ENCODE assay signal across 8 cellular contexts in the genomic region with DNA sequence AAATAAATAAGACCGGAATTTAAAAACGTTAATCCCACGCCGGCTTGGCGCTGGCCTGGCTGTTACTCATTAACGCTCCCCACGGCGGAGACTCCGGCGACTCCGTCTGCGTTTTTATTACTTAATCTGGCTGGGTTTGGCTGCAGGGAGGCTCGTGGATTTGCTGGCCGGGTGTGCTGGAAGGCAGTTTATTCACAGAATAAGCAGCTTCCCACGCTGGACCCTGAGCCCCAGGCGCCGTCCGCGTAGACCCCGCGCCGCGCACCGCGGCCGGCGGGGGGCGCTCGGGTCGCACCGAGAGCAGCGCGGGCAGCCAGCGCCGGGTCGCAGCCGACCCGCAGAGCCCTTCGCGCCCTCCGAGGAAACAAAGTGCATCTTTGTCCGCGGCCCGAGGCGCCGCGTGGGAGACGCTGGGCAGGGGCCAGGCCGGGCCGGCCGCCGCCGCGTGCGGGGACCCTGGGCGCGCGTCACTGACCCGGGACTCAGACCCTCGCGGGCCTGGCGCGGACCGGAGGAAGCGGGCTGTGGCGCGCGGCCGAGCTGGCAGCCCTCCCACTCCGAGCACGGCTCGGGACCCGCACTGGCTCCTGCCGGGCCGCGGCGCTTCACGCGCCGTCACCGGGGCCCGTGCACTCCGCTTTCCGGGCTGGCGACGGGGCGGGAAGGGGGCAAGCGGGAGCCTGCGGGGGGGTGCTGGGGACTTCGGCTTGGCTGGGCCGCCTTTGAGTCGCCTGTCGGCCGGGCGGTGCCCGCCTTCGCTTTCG. TPM values are rescaled to one million over a fixed set of nuclear protein-coding genes. Genes with fewer than 3 reads are reported as not detected.
DNase-seq lines count a peak whose midpoint lies in the region; TF ChIP-seq lines count a peak whose summit lies in the region.

No MANE protein-coding gene starts in this region.

- in situ Hi-C loops in GM23248 (cut with MboI) (no loop called here), T47D (cut with HindIII; ENCODE audit: low pct_unique_long_range_greater_than_20kb, low sequenced_read_pairs) (no loop called here)

- H3K4me1 ChIP-seq in GM23248 (ENCODE audit: insufficient read depth) (peaks cover 43% of the 10 kb centered on the region), Karpas-422 (ENCODE audit: low read length) (peaks cover 31% of the 10 kb centered on the region)

- H3K27ac ChIP-seq in GM23248 (peak overlapping the region; percentile 96), Karpas-422 (ENCODE audit: low read length) (peak overlapping the region; percentile 68), skin epidermis (peak overlapping the region; percentile 88 to 99 (median 97))

- no peaks in the 10 kb centered on the region for H3K36me3 ChIP-seq in GM23248 (ENCODE audit: low read depth)
- H3K36me3 ChIP-seq in Karpas-422 (ENCODE audit: insufficient read depth, low read length), result no peaks in the 10 kb centered on the region

- POLR2A ChIA-PET in GM10248 (lab: Yijun Ruan, JAX), result interaction anchor here (0.6 to 1.0 kb wide), 7 partner anchors 9 to 189 kb away, joined by 3 to 6 read pairs (median 4); no protein-coding TSS in a partner anchor

- 0 to 1% methylated on average over 29 to 70 of the region's 98 CpGs for WGBS in GM23248 (ENCODE audit: low coverage in 1 of 2, low lambda C conversion rate in 2 of 2, missing lambda C conversion rate in 2 of 2), 2 experiments

- DNase-seq in GM10248 (ENCODE audit: extremely low spot score), result peak; percentile 85
- DNase-seq in GM23248, result peak; percentile 92
- peak; percentile 89 for DNase-seq in Karpas-422
- peak; percentile 84 for DNase-seq in UCSD-AML1 (lab: John Stamatoyannopoulos, UW; ENCODE audit: unreplicated experiment)
- peak; percentile 22 to 48 for DNase-seq in T47D (ENCODE audit: low read depth in 1 of 2, low spot score in 1 of 2)
- peak; percentile 81 for DNase-seq in iPS-NIHi7 (ENCODE audit: extremely low spot score)
- DNase-seq in A172 (ENCODE audit: low spot score), result no peak

- no peaks in the 10 kb centered on the region for H3K9me3 ChIP-seq in GM23248 (ENCODE audit: low read depth)
- H3K9me3 ChIP-seq in Karpas-422 (ENCODE audit: low read length), result no peaks in the 10 kb centered on the region

- peaks cover 38% of the 10 kb centered on the region for H3F3A ChIP-seq in GM23248 (ENCODE audit: insufficient read depth)

- peak; percentile 92 for TF ChIP-seq CTCF in GM10248 (IDR thresholded peaks at IDR 0.05; ENCODE audit: control extremely low read depth, extremely low read depth, low read depth, missing control alignments)

- H3K27me3 ChIP-seq in GM23248 (replicated peaks; ENCODE audit: insufficient read depth) (no peaks in the 10 kb centered on the region), Karpas-422 (ENCODE audit: low read length) (no peaks in the 10 kb centered on the region)

- H3K4me2 ChIP-seq in GM23248 (ENCODE audit: unreplicated experiment) (peak overlapping the region; percentile 71), Karpas-422 (ENCODE audit: low read depth, low read length, poor library complexity, severe bottlenecking) (peak overlapping the region; percentile 72)

- H3K4me3 ChIP-seq in GM23248 (peak overlapping the region; percentile 86), Karpas-422 (ENCODE audit: low read length) (peak overlapping the region; percentile 74), skin epidermis (peak overlapping the region; percentile 57 to 95 (median 74))

- H3K9me2 ChIP-seq in GM23248 (ENCODE audit: insufficient read depth) (no peaks in the 10 kb centered on the region), Karpas-422 (replicated peaks; ENCODE audit: insufficient read depth, low read length) (no peaks in the 10 kb centered on the region)

- H3K9ac ChIP-seq in GM23248 (peak overlapping the region; percentile 96), Karpas-422 (ENCODE audit: low read length) (peak overlapping the region; percentile 80)

- CTCF ChIA-PET in GM10248 (lab: Yijun Ruan, JAX), result interaction anchor here (0.6 to 15.5 kb wide), 69 partner anchors 10 to 412 kb away, joined by 3 to 211 read pairs (median 4); partner anchors contain the start of gene RGS10

- H4K20me1 ChIP-seq in GM23248 (ENCODE audit: insufficient read depth) (no peaks in the 10 kb centered on the region), Karpas-422 (ENCODE audit: insufficient read depth, low read depth, low read length) (no peaks in the 10 kb centered on the region)

- peak overlapping the region; percentile 77 for H2AFZ ChIP-seq in GM23248
- peak overlapping the region; percentile 97 for H2AFZ ChIP-seq in Karpas-422 (ENCODE audit: low read length)

- H3K79me2 ChIP-seq in GM23248 (ENCODE audit: insufficient read depth) (peaks cover 38% of the 10 kb centered on the region), Karpas-422 (ENCODE audit: low read length) (no peaks in the 10 kb centered on the region)

RNA-seq across cellular contexts. Expression of gene GRK5, which starts 0.6 kb away (rescaled TPM):
- total RNA-seq in GM23248 (2014; rRNA removed; shearing (Covaris generic)), result 13.7 and 16.4 TPM in 2 replicates
- 4.3 and 5.2 TPM in 2 replicates for polyA plus RNA-seq in GM23248 (2016; fragmentation: Nextera tagmentation; extraction: Ambion mirVana)
- 4.5 and 5.0 TPM in 2 replicates for total RNA-seq in Karpas-422 (2014; rRNA removed; shearing (Covaris generic); ENCODE audit: low replicate concordance)
- total RNA-seq in A172 (2014; rRNA removed; shearing (Covaris generic)), result 12.2 and 13.0 TPM in 2 replicates

RNA-seq across cellular contexts. Expression of gene PRDX3, which starts 28.2 kb away (rescaled TPM):
- total RNA-seq in GM23248 (2014; rRNA removed; shearing (Covaris generic)), result 246 TPM in 2 replicates
- polyA plus RNA-seq in GM23248 (2016; fragmentation: Nextera tagmentation; extraction: Ambion mirVana), result 302 and 306 TPM in 2 replicates
- 88.4 and 293 TPM in 2 replicates for total RNA-seq in Karpas-422 (2014; rRNA removed; shearing (Covaris generic); ENCODE audit: low replicate concordance)
- total RNA-seq in A172 (2014; rRNA removed; shearing (Covaris generic)), result 407 and 411 TPM in 2 replicates

RNA-seq across cellular contexts. Expression of gene SFXN4, which starts 41.3 kb away (rescaled TPM):
- total RNA-seq in GM23248 (2014; rRNA removed; shearing (Covaris generic)), result 10.7 and 13.1 TPM in 2 replicates
- 17.4 and 17.6 TPM in 2 replicates for polyA plus RNA-seq in GM23248 (2016; fragmentation: Nextera tagmentation; extraction: Ambion mirVana)
- 43.7 and 48.2 TPM in 2 replicates for total RNA-seq in Karpas-422 (2014; rRNA removed; shearing (Covaris generic); ENCODE audit: low replicate concordance)
- total RNA-seq in A172 (2014; rRNA removed; shearing (Covaris generic)), result 35.0 and 40.7 TPM in 2 replicates
